Comparison of ENCODE assay signal across 8 cellular contexts in the genomic region with DNA sequence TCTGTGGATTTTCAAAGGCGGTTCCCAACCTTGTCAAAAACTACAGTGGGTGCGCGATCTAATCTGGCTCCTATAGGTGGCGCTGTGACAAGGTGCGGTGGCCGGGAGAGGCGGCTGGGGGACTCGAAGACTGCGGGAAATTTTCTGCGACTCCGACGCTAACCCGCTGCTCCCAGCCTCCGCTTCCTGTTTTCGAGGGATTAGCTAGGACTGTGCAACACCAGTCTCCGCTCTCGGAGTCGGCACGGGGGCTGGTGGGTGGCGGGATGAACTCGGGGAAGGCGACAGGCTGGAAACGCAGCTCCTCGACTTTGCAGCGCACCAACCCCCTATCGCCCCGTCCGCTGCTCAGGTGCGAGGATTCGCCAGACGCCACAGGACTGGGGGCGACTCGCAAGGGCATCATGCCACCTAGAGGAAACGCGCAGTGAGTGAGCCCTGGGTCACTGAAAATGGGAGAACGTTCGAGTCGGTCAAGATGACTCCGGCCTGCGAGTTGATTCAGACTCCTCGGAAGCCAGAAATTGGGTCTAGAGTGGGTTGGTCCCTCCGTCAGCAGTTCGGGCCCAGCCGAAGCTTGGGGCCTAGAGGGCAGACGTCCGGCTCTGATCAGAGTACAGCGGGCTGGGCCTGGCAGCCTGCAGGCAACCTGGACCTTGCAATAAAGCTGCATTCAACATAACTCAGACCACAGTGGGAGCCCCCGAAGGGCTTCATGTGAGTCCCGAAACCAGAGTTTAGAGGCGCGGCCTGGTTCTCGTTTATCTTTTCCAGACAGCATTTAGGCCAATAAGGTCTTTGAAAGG. TPM values are rescaled to one million over a fixed set of nuclear protein-coding genes. Genes with fewer than 3 reads are reported as not detected.
A peak's percentile ranks its signal among the peaks of the same experiment; 100 is the strongest.
DNase-seq lines count a peak whose midpoint lies in the region; ATAC-seq, FAIRE-seq and TF ChIP-seq lines count a peak whose summit lies in the region.

No MANE protein-coding gene starts in this region.

- no peaks in the 10 kb centered on the region for H3K4me1 ChIP-seq in RWPE2 (ENCODE audit: insufficient read depth, poor library complexity, severe bottlenecking)

- no peaks in the 10 kb centered on the region for H3K9me3 ChIP-seq in RWPE2 (ENCODE audit: severe bottlenecking)

- DNase-seq in 8988T (peak; percentile 58), GM13977 (ENCODE audit: low spot score) (peak; percentile 46), RWPE2 (ENCODE audit: low spot score) (peak; percentile 71), germinal center (ENCODE audit: low spot score) (peak; percentile 38), frontal cortex (ENCODE audit: low spot score in 2 of 2) (no peak), SK-N-DZ (ENCODE audit: low spot score) (no peak), amygdala (lab: John Stamatoyannopoulos, UW) (no peak)
- peak; percentile 52 for DNase-seq in stimulated activated naive CD8-positive, alpha-beta T cell treated with anti-CD3 and anti-CD28 coated beads, Interleukin-15, Interleukin-2, amounts not matched to agents 100 U/mL and 50 U/mL, for 24 hours

- no peak for FAIRE-seq in frontal cortex (lab: Jason Lieb, UNC)

- H3K4me3 ChIP-seq in RWPE2 (ENCODE audit: severe bottlenecking) = peak overlapping the region; percentile 8

- TF ChIP-seq CTCF in GM13977 (IDR thresholded peaks at IDR 0.05; ENCODE audit: extremely low read depth, insufficient read depth, missing control alignments) (peak; percentile 49), RWPE2 (IDR thresholded peaks at IDR 0.05; ENCODE audit: poor library complexity, severe bottlenecking) (peak; percentile 81)

- H3K27ac ChIP-seq in RWPE2 (ENCODE audit: poor library complexity, severe bottlenecking) = no peak overlapping the region

- in situ Hi-C loops in GM13977 (cut with MboI; ENCODE audit: low pct_unique_long_range_greater_than_20kb, low sequenced_read_pairs, unreplicated experiment) = loop anchor here (10.0 to 25.0 kb wide), 2 partner anchors 141 to 931 kb away; a partner anchor contains a TSS

- H3K36me3 ChIP-seq in RWPE2 (ENCODE audit: low read depth) = no peaks in the 10 kb centered on the region

- peaks cover 11% of the 10 kb centered on the region for H3K27me3 ChIP-seq in RWPE2 (ENCODE audit: insufficient read depth, poor library complexity, severe bottlenecking)

- ATAC-seq in RWPE2 (ENCODE audit: low read depth) = peak; percentile 57
- no peak for ATAC-seq in stimulated activated naive CD8-positive, alpha-beta T cell treated with anti-CD3 and anti-CD28 coated beads, Interleukin-15, Interleukin-2, amounts not matched to agents 100 U/mL and 50 U/mL, for 24 hours

RNA-seq across cellular contexts. Expression of a gene that starts 5.5 kb away (rescaled TPM):
- total RNA-seq in frontal cortex = not detected
- not detected in 2 replicates for polyA plus RNA-seq in SK-N-DZ (2014; cell fraction: cytosol; rRNA removed)
- not detected in 2 replicates for polyA plus RNA-seq in SK-N-DZ (2014; cell fraction: nucleus; rRNA removed)

Comparison
In these comparisons a context has a peak if more than half of its experiments do, and no peak if none do; other contexts are left out.
1. DNase-seq: peak in 8988T (single experiment), GM13977 (single experiment), RWPE2 (single experiment), germinal center (single experiment) and stimulated activated naive CD8-positive, alpha-beta T cell treated with anti-CD3 and anti-CD28 coated beads, Interleukin-15, Interleukin-2, amounts not matched to agents 100 U/mL and 50 U/mL, for 24 hours (single experiment); none in frontal cortex (0 of 2), SK-N-DZ (single experiment) and amygdala (0 of 56).